ENCODE assay signal across 11 cellular contexts in the genomic region with DNA sequence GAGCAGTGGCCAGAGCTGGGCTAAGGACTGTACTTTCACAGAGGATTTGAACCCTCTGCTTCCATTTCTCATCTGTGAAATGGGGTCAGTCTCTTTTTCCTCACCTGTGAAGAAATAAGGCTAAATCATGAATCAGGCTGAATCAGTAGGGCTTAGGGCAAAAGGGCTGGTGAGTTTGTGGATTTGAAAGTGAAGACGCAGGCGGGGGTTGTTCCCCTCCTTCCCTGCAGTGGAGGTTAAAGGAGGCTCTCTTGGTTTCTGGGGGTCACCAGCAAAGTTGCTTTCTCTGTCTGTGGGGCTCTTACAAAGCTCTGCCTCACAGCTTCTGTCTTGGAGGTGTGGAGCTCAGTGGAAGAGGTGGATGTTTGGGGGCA. TPM values are rescaled to one million over a fixed set of nuclear protein-coding genes. Genes with fewer than 3 reads are reported as not detected.
DNase-seq lines count a peak whose midpoint lies in the region; TF ChIP-seq lines count a peak whose summit lies in the region.
"Had no signal": no experiment of that assay in that cellular context is flagged by ENCODE, and none has a peak within 500 bp of the region (broad histone marks: within the 10 kb centered on the region; RNA-seq: fewer than 3 reads in every experiment).

No MANE protein-coding gene starts in this region.

- H3K27me3 Mint-ChIP-seq in chondrocyte (ENCODE audit: low read depth), result no peaks in the 10 kb centered on the region
- no peaks in the 10 kb centered on the region for H3K27me3 Mint-ChIP-seq in mesothelial cell of epicardium (ENCODE audit: low read depth)

- H3K4me3 Mint-ChIP-seq in chondrocyte (ENCODE audit: unreplicated experiment) (peak overlapping the region; percentile 81), mesothelial cell of epicardium (no peak overlapping the region)
- H3K4me3 Mint-ChIP-seq: activated naive CD4-positive, alpha-beta T cell treated with anti-CD3 and anti-CD28 coated beads, Interleukin-2, amount 10 ng/mL, durations not matched to agents 7 days and 5 days had no signal

- DNase-seq in chondrocyte (ENCODE audit: low spot score) (no peak), mesothelial cell of epicardium (ENCODE audit: low spot score in 2 of 2, unreplicated experiment in 2 of 2) (no peak), tibial nerve (ENCODE audit: low spot score in 2 of 2) (no peak), NCI-H446 treated with DMSO at 0.1 percent for 48 hours (lab: John Stamatoyannopoulos, UW) (no peak), DMS53 treated with DMSO at 0.1 percent for 48 hours (lab: John Stamatoyannopoulos, UW; ENCODE audit: unreplicated experiment) (no peak)
- no peak for DNase-seq in activated CD8-positive, alpha-beta memory T cell treated with anti-CD3 and anti-CD28 coated beads, Interleukin-2, amount 50 U/mL, for 4 hours
- DNase-seq: activated CD4-positive, alpha-beta T cell treated with anti-CD3 and anti-CD28 coated beads for 4 hours; activated naive CD4-positive, alpha-beta T cell treated with anti-CD3 and anti-CD28 coated beads, Interleukin-2, amount 10 ng/mL, durations not matched to agents 7 days and 5 days; SHP77 had no signal

- H3K9ac ChIP-seq in HUES64 (ENCODE audit: low read depth, low read length), result no peak overlapping the region

- 74% methylated on average over 2 of the region's 2 CpGs for WGBS in HUES64
- 49 to 56% methylated on average over 2 of the region's 2 CpGs for WGBS in tibial nerve, 2 donors

- H3K27ac ChIP-seq in HUES64 (ENCODE audit: low read depth, low read length) (peak overlapping the region; percentile 9; the same call in 1 of the 2 replicates), tibial nerve (peak overlapping the region; percentile 94 to 100 (median 98))

- H3K4me3 ChIP-seq in HUES64 (ENCODE audit: low read length) (no peak overlapping the region), tibial nerve (no peak overlapping the region)
- H3K4me3 ChIP-seq: mucosa of descending colon had no signal

- TF ChIP-seq CTCF in chondrocyte (IDR thresholded peaks at IDR 0.05), result no peak
- TF ChIP-seq CTCF in mesothelial cell of epicardium (IDR thresholded peaks at IDR 0.05; ENCODE audit: unreplicated experiment), result no peak
- no peak for TF ChIP-seq CTCF in tibial nerve (IDR thresholded peaks at IDR 0.05)

- H3K36me3 Mint-ChIP-seq in chondrocyte (ENCODE audit: low read depth), result peaks cover 2% of the 10 kb centered on the region
- no peaks in the 10 kb centered on the region for H3K36me3 Mint-ChIP-seq in mesothelial cell of epicardium
- H3K36me3 Mint-ChIP-seq: activated naive CD4-positive, alpha-beta T cell treated with anti-CD3 and anti-CD28 coated beads, Interleukin-2, amount 10 ng/mL, durations not matched to agents 7 days and 5 days had no signal

- H3K4me1 Mint-ChIP-seq in chondrocyte (ENCODE audit: low read depth) (peaks cover 67% of the 10 kb centered on the region), mesothelial cell of epicardium (peaks cover 59% of the 10 kb centered on the region)

- H3K4me1 ChIP-seq in HUES64 (ENCODE audit: insufficient read depth, low read length), result peaks cover 51% of the 10 kb centered on the region
- H3K4me1 ChIP-seq in tibial nerve, result peaks cover 5 to 86% (median 57%) of the 10 kb centered on the region in 4 donors

- no peak for TF ChIP-seq POLR2A in tibial nerve (IDR thresholded peaks at IDR 0.05)

- H3K9me3 ChIP-seq in HUES64 (ENCODE audit: insufficient read depth, low read depth, low read length) (no peaks in the 10 kb centered on the region), tibial nerve (no peaks in the 10 kb centered on the region)
- H3K9me3 ChIP-seq: mucosa of descending colon had no signal

- TF ChIP-seq EP300 in tibial nerve (IDR thresholded peaks at IDR 0.05), result no peak

- H3K27ac Mint-ChIP-seq in chondrocyte (ENCODE audit: unreplicated experiment) (peak overlapping the region; percentile 89), mesothelial cell of epicardium (peak overlapping the region; percentile 77)
- H3K27ac Mint-ChIP-seq: activated naive CD4-positive, alpha-beta T cell treated with anti-CD3 and anti-CD28 coated beads, Interleukin-2, amount 10 ng/mL, durations not matched to agents 7 days and 5 days had no signal

- H3K27me3 ChIP-seq in HUES64 (ENCODE audit: insufficient read depth, low read length) (no peaks in the 10 kb centered on the region), tibial nerve (no peaks in the 10 kb centered on the region)

- H3K9me3 Mint-ChIP-seq in chondrocyte (ENCODE audit: low read depth), result no peaks in the 10 kb centered on the region
- no peaks in the 10 kb centered on the region for H3K9me3 Mint-ChIP-seq in mesothelial cell of epicardium
- H3K9me3 Mint-ChIP-seq: activated naive CD4-positive, alpha-beta T cell treated with anti-CD3 and anti-CD28 coated beads, Interleukin-2, amount 10 ng/mL, durations not matched to agents 7 days and 5 days had no signal

- H3K36me3 ChIP-seq in HUES64 (ENCODE audit: insufficient read depth, low read length) (no peaks in the 10 kb centered on the region), tibial nerve (no peaks in the 10 kb centered on the region)

RNA-seq across cellular contexts. Expression of a gene that starts 17.6 kb away (rescaled TPM):
- polyA plus RNA-seq in HUES64 (2013, experiment 1 of 2), result 34.7 TPM
- 33.9 TPM for polyA plus RNA-seq in HUES64 (2013, experiment 2 of 2)
- total RNA-seq in chondrocyte (223 to 229 TPM (median 228 TPM) in 3 replicates), mesothelial cell of epicardium (129 to 132 TPM (median 132 TPM) in 3 replicates), tibial nerve (100 to 1,000 TPM in 2 of 4 donors, 10 to 100 TPM in 2; 53.2 to 137 (median 104) TPM)

RNA-seq across cellular contexts. Expression of a gene that starts 40.7 kb away (rescaled TPM):
- polyA plus RNA-seq in HUES64 (2013, experiment 1 of 2), result 1,825 TPM
- 1,978 TPM for polyA plus RNA-seq in HUES64 (2013, experiment 2 of 2)
- total RNA-seq in chondrocyte (1,092 to 1,234 TPM (median 1,121 TPM) in 3 replicates), mesothelial cell of epicardium (2,586 to 2,705 TPM (median 2,627 TPM) in 3 replicates), tibial nerve (1,000 to 10,000 TPM; 2,328 to 3,623 (median 2,710) TPM)
